9 cellular contexts compared by ENCODE assay signal in genomic region chr1:155320252-155320651, GRCh38. TPM values are rescaled to one million over a fixed set of nuclear protein-coding genes. Genes with fewer than 3 reads are reported as not detected.
DNase-seq lines count a peak whose midpoint lies in the region; ATAC-seq and TF ChIP-seq lines count a peak whose summit lies in the region.
"Had no signal": no experiment of that assay in that cellular context is flagged by ENCODE, and none has a peak within 500 bp of the region (broad histone marks: within the 10 kb centered on the region; RNA-seq: fewer than 3 reads in every experiment).

No MANE protein-coding gene starts in this region.

- H3K4me1 Mint-ChIP-seq in stimulated activated naive B cell treated with anti-CD40 and anti-IgM and Interleukin-4, amounts not matched to agents 10 μg/mL and 1 μg/mL and 100 μg/mL, for 72 hours = peaks cover 37 to 73% of the 10 kb centered on the region in 2 donors

- peaks cover 0 to 8% of the 10 kb centered on the region in 2 donors for H3K36me3 ChIP-seq in adrenal gland (replicated peaks in 1 of 2)

- intact Hi-C loops in adrenal gland (cut with DNase I) = loop anchor here (5.0 kb wide), 2 partner anchors 43 to 68 kb away; partner anchors contain the start of gene HCN3 (in 1 of the 2)

- H3K9me3 Mint-ChIP-seq in stimulated activated naive B cell treated with anti-CD40 and anti-IgM and Interleukin-4, amounts not matched to agents 10 μg/mL and 1 μg/mL and 100 μg/mL, for 72 hours = no peaks in the 10 kb centered on the region

- H3K4me3 ChIP-seq in adrenal gland = peak overlapping the region in 1 of 4 donors; percentile 78
- H3K4me3 ChIP-seq in iPS-18c (ENCODE audit: insufficient read depth, low read depth, low read length) = peak overlapping the region; percentile 99

- H3K27me3 ChIP-seq in adrenal gland = no peaks in the 10 kb centered on the region

- peak overlapping the region; percentile 72 for H3K27ac Mint-ChIP-seq in stimulated activated naive B cell treated with anti-CD40 and anti-IgM and Interleukin-4, amounts not matched to agents 10 μg/mL and 1 μg/mL and 100 μg/mL, for 72 hours

- H3K27ac ChIP-seq in adrenal gland = peak overlapping the region; percentile 35 to 97 (median 48)

- H3K36me3 Mint-ChIP-seq in stimulated activated naive B cell treated with anti-CD40 and anti-IgM and Interleukin-4, amounts not matched to agents 10 μg/mL and 1 μg/mL and 100 μg/mL, for 72 hours = peaks cover 39 to 50% of the 10 kb centered on the region in 2 donors

- TF ChIP-seq CTCF in adrenal gland (IDR thresholded peaks at IDR 0.05) = no peak

- H3K4me1 ChIP-seq in adrenal gland (replicated peaks in 1 of 2) = peaks cover 23 to 34% of the 10 kb centered on the region in 2 donors

- 14 to 23% (median 20%) methylated on average over 10 to 11 of the region's 11 CpGs for WGBS in adrenal gland, 4 donors

- peak overlapping the region; percentile 71 to 76 for H3K4me3 Mint-ChIP-seq in stimulated activated naive B cell treated with anti-CD40 and anti-IgM and Interleukin-4, amounts not matched to agents 10 μg/mL and 1 μg/mL and 100 μg/mL, for 72 hours

- ATAC-seq in stimulated activated naive B cell treated with anti-CD40 and anti-IgM and Interleukin-4, amounts not matched to agents 10 μg/mL and 1 μg/mL and 100 μg/mL, for 72 hours (replicated peaks) = no peak
- no peak for ATAC-seq in GM18517 (IDR thresholded peaks at IDR 0.05; ENCODE audit: unreplicated experiment)

- no peaks in the 10 kb centered on the region for H3K27me3 Mint-ChIP-seq in stimulated activated naive B cell treated with anti-CD40 and anti-IgM and Interleukin-4, amounts not matched to agents 10 μg/mL and 1 μg/mL and 100 μg/mL, for 72 hours

- DNase-seq in NCI-H748 (lab: John Stamatoyannopoulos, UW; ENCODE audit: unreplicated experiment) = peak; percentile 74
- DNase-seq in NCI-H748 treated with DMSO at 0.1 percent for 48 hours (lab: John Stamatoyannopoulos, UW) = no peak
- no peak for DNase-seq in adrenal gland
- DNase-seq in stimulated activated naive B cell treated with anti-CD40 and anti-IgM and Interleukin-4, amounts not matched to agents 10 μg/mL and 1 μg/mL and 100 μg/mL, for 72 hours = no peak
- DNase-seq in stimulated activated naive CD4-positive, alpha-beta T cell (lab: John Stamatoyannopoulos, UW) = no peak
- DNase-seq in NCI-H82 (lab: John Stamatoyannopoulos, UW) = no peak

- TF ChIP-seq POLR2A in adrenal gland (IDR thresholded peaks at IDR 0.05) = no peak

- H3K9me3 ChIP-seq in adrenal gland (replicated peaks in 1 of 3) = no peaks in the 10 kb centered on the region
- H3K9me3 ChIP-seq in iPS-18c (ENCODE audit: control insufficient read depth, insufficient read depth, low read length) = no peaks in the 10 kb centered on the region

RNA-seq across cellular contexts. Expression of gene RUSC1, which starts 0.4 kb away (rescaled TPM):
- 10 to 100 TPM; 10.8 to 64.9 (median 27.3) TPM for total RNA-seq in adrenal gland
- polyA plus RNA-seq in adrenal gland = 100 to 1,000 TPM in 1 of 3 donors, 10 to 100 TPM in 2; 15.1 to 111 (median 53.7) TPM

RNA-seq across cellular contexts. Expression of gene FDPS, which starts 11.6 kb away (rescaled TPM):
- total RNA-seq in adrenal gland = 1,000 to 10,000 TPM in 1 of 8 donors, 100 to 1,000 TPM in 7; 107 to 1,119 (median 172) TPM
- polyA plus RNA-seq in adrenal gland = 1,000 to 10,000 TPM in 1 of 3 donors, 100 to 1,000 TPM in 2; 167 to 2,274 (median 225) TPM

RNA-seq across cellular contexts. Expression of gene PKLR, which starts 19.0 kb away (rescaled TPM):
- under 1 TPM in 2 of 8 donors, not detected in 6; 0.18 to 0.34 TPM for total RNA-seq in adrenal gland
- under 1 TPM in 2 of 3 donors, not detected in 1; 0.10 to 0.24 TPM for polyA plus RNA-seq in adrenal gland
- total RNA-seq: T-helper 2 cell treated with Interferon-gamma antibody and Interleukin-4, amounts not matched to agents 100 ng/mL and 5 ng/mL, for 36 hours had no signal

RNA-seq across cellular contexts. Expression of gene HCN3, which starts 43.0 kb away (rescaled TPM):
- total RNA-seq in adrenal gland = 1 to 10 TPM; 1.0 to 6.5 (median 3.7) TPM
- polyA plus RNA-seq in adrenal gland = 10 to 100 TPM in 1 of 3 donors, 1 to 10 TPM in 2; 3.1 to 14.5 (median 6.2) TPM

RNA-seq across cellular contexts. Expression of gene CLK2, which starts 46.9 kb away (rescaled TPM):
- total RNA-seq in adrenal gland = 10 to 100 TPM; 10.7 to 94.2 (median 54.9) TPM
- polyA plus RNA-seq in adrenal gland = 100 to 1,000 TPM in 2 of 3 donors, 10 to 100 TPM in 1; 47.1 to 162 (median 122) TPM
